8 cellular contexts compared by ENCODE assay signal in genomic region chr16:667113-667779, GRCh38. TPM values are rescaled to one million over a fixed set of nuclear protein-coding genes. Genes with fewer than 3 reads are reported as not detected.
DNase-seq lines count a peak whose midpoint lies in the region; ATAC-seq and TF ChIP-seq lines count a peak whose summit lies in the region.

No MANE protein-coding gene starts in this region.

- H3K9me3 ChIP-seq in DOHH2 (ENCODE audit: control insufficient read depth, insufficient read depth, low read length) = no peaks in the 10 kb centered on the region
- H3K9me3 ChIP-seq in NT2/D1 (ENCODE audit: insufficient read depth, low read length) = no peaks in the 10 kb centered on the region
- H3K9me3 ChIP-seq in duodenal mucosa (ENCODE audit: control insufficient read depth in 1 of 2, low read length in 2 of 2) = no peaks in the 10 kb centered on the region

- no peaks in the 10 kb centered on the region for H4K20me1 ChIP-seq in DOHH2 (ENCODE audit: control insufficient read depth, insufficient read depth, low read depth, low read length)

- H3K4me1 Mint-ChIP-seq in progenitor cell of endocrine pancreas (ENCODE audit: low read depth) = peaks cover 2% of the 10 kb centered on the region

- peak overlapping the region; percentile 98 for H3K4me3 ChIP-seq in DOHH2 (ENCODE audit: low read length)
- H3K4me3 ChIP-seq in NT2/D1 (ENCODE audit: insufficient read length, low read depth) = no peak overlapping the region
- H3K4me3 ChIP-seq in duodenal mucosa (ENCODE audit: low read depth in 1 of 2, low read length in 2 of 2) = peak overlapping the region; percentile 24 to 32

- H3K4me1 ChIP-seq in DOHH2 (ENCODE audit: control insufficient read depth, low read length) (peaks cover 13% of the 10 kb centered on the region), NT2/D1 (ENCODE audit: insufficient read depth, insufficient read length) (peaks cover 17% of the 10 kb centered on the region), duodenal mucosa (ENCODE audit: control insufficient read depth in 1 of 2, insufficient read depth in 2 of 2, low read length in 2 of 2) (peaks cover 14 to 16% of the 10 kb centered on the region in 2 donors)

- no peak for DNase-seq in NT2/D1 (ENCODE audit: low read depth, low spot score)
- no peak for DNase-seq in progenitor cell of endocrine pancreas (ENCODE audit: low spot score, unreplicated experiment)
- DNase-seq in NOMO-1 treated with DMSO at 0.1 percent for 48 hours (lab: John Stamatoyannopoulos, UW; ENCODE audit: unreplicated experiment) = no peak
- DNase-seq in activated CD4-positive, alpha-beta T cell treated with anti-CD3 and anti-CD28 coated beads for 4 hours = no peak
- DNase-seq in activated CD4-positive, CD25-positive, alpha-beta regulatory T cell treated with anti-CD3 and anti-CD28 coated beads, Interleukin-2, amount 50 U/mL, for 72 hours = no peak

- no peak for ATAC-seq in GM21619 (IDR thresholded peaks at IDR 0.05; ENCODE audit: unreplicated experiment)

- H3K27me3 ChIP-seq in DOHH2 (ENCODE audit: control insufficient read depth, low read length) (no peaks in the 10 kb centered on the region), NT2/D1 (ENCODE audit: insufficient read depth, insufficient read length) (no peaks in the 10 kb centered on the region), duodenal mucosa (ENCODE audit: control insufficient read depth in 1 of 2, insufficient read depth in 2 of 2, low read length in 2 of 2) (no peaks in the 10 kb centered on the region)

- H3K79me2 ChIP-seq in DOHH2 (ENCODE audit: control insufficient read depth, low read length) = peaks cover 25% of the 10 kb centered on the region

- no peaks in the 10 kb centered on the region for H3K27me3 Mint-ChIP-seq in progenitor cell of endocrine pancreas

- H3K4me3 Mint-ChIP-seq in progenitor cell of endocrine pancreas (ENCODE audit: low read depth) = peak overlapping the region; percentile 27

- H3K27ac ChIP-seq in DOHH2 (ENCODE audit: low read depth, low read length) = peak overlapping the region; percentile 20; the same call in 1 of the 2 replicates
- no peak overlapping the region for H3K27ac ChIP-seq in duodenal mucosa (ENCODE audit: low read depth, low read length)

- H3K9me3 Mint-ChIP-seq in progenitor cell of endocrine pancreas (ENCODE audit: low read depth) = no peaks in the 10 kb centered on the region

- no peaks in the 10 kb centered on the region for H3K9me2 ChIP-seq in DOHH2 (replicated peaks; ENCODE audit: control insufficient read depth, low read length)

- TF ChIP-seq CTCF in DOHH2 (IDR thresholded peaks at IDR 0.05; ENCODE audit: low read depth, low read length, poor library complexity, severe bottlenecking) (no peak), progenitor cell of endocrine pancreas (IDR thresholded peaks at IDR 0.05; ENCODE audit: unreplicated experiment) (no peak)

- H3K9ac ChIP-seq in NT2/D1 (ENCODE audit: insufficient read length, low read depth) (peak overlapping the region; percentile 98), duodenal mucosa (ENCODE audit: low read depth in 1 of 2, low read length in 2 of 2) (peak overlapping the region in 1 of 2 donors; percentile 60)

- peak overlapping the region; percentile 97 for H3K4me2 ChIP-seq in DOHH2 (ENCODE audit: low read length)

- H3K27ac Mint-ChIP-seq in progenitor cell of endocrine pancreas = peak overlapping the region; percentile 89

- 0 out of 2 replicates have a peak, but pooled peaks cover 2% of the 10 kb centered on the region for H3F3A ChIP-seq in DOHH2 (ENCODE audit: control insufficient read depth, insufficient read depth)

- peaks cover 1% of the 10 kb centered on the region for H3K36me3 Mint-ChIP-seq in progenitor cell of endocrine pancreas (ENCODE audit: insufficient read depth)

- peaks cover 71% of the 10 kb centered on the region for H3K36me3 ChIP-seq in DOHH2 (ENCODE audit: control insufficient read depth, low read length)
- peaks cover 76% of the 10 kb centered on the region for H3K36me3 ChIP-seq in NT2/D1 (ENCODE audit: insufficient read depth, insufficient read length, low read length)
- H3K36me3 ChIP-seq in duodenal mucosa (ENCODE audit: control insufficient read depth in 1 of 2, insufficient read depth in 2 of 2, low read length in 2 of 2) = peaks cover 16 to 30% of the 10 kb centered on the region in 2 donors

RNA-seq across cellular contexts. Expression of gene RHOT2, which starts 0.7 kb away (rescaled TPM):
- 153 and 167 TPM in 2 replicates for total RNA-seq in progenitor cell of endocrine pancreas

RNA-seq across cellular contexts. Expression of gene RHBDL1, which starts 8.2 kb away (rescaled TPM):
- total RNA-seq in progenitor cell of endocrine pancreas = 5.0 and 5.2 TPM in 2 replicates

RNA-seq across cellular contexts. Expression of gene STUB1, which starts 13.0 kb away (rescaled TPM):
- total RNA-seq in progenitor cell of endocrine pancreas = 76.8 and 87.1 TPM in 2 replicates

RNA-seq across cellular contexts. Expression of gene JMJD8, which starts 16.9 kb away (rescaled TPM):
- 52.2 and 55.1 TPM in 2 replicates for total RNA-seq in progenitor cell of endocrine pancreas

RNA-seq across cellular contexts. Expression of gene WDR90, which starts 18.1 kb away (rescaled TPM):
- 109 and 117 TPM in 2 replicates for total RNA-seq in progenitor cell of endocrine pancreas
